ENCODE assay signal across 2 cellular contexts in genomic region chr15:47131450-47131849, GRCh38.
A peak's percentile ranks its signal among the peaks of the same experiment; 100 is the strongest.
DNase-seq lines count a peak whose midpoint lies in the region; ATAC-seq, FAIRE-seq and TF ChIP-seq lines count a peak whose summit lies in the region.
"Not testable (repeated sequence)": the region's sequence is repeated elsewhere in the genome, so short reads cannot be mapped to it uniquely, and the experiment has no call there.

No MANE protein-coding gene starts in this region.

- not testable (repeated sequence) for H3K79me2 ChIP-seq in K562 (ENCODE audit: control insufficient read depth, insufficient read depth, low read length); HepG2 (ENCODE audit: insufficient read depth, low read length)

- H3K9me3 ChIP-seq in K562 (replicated peaks; ENCODE audit: control insufficient read depth, insufficient read depth, low read depth, low read length): not testable (repeated sequence)
- peaks cover 71% of the 10 kb centered on the region for H3K9me3 ChIP-seq in HepG2 (ENCODE audit: low read length)

- ATAC-seq in K562, HepG2: not testable (repeated sequence)

- not testable (repeated sequence) for TF ChIP-seq CTCF in K562 (IDR thresholded peaks at IDR 0.05 in 2 of 3, conservative IDR thresholded peaks at IDR 0.05 in 1 of 3; ENCODE audit: insufficient read depth in 2 of 3, low read depth in 1 of 3, low read length in 3 of 3); HepG2 (CRISPR knock-in tag; IDR thresholded peaks at IDR 0.05)

- in situ Hi-C loops in K562 (cut with MboI); HepG2 (cut with HindIII; ENCODE audit: extremely low pct_ligation_motif_present, low pct_unique_long_range_greater_than_20kb): not testable (repeated sequence)

- not testable (repeated sequence) for BruUV-seq in K562 (replicated peaks; lab: Mats Ljungman, UMichigan); HepG2 (replicated peaks; lab: Mats Ljungman, UMichigan)

- H3K9me1 ChIP-seq in K562 (ENCODE audit: control insufficient read depth, insufficient read depth, low read length): not testable (repeated sequence)

- intact Hi-C loops in K562 (cut with micrococcal nuclease); HepG2 (cut with micrococcal nuclease; ENCODE audit: unreplicated experiment): not testable (repeated sequence)

- not testable (repeated sequence) for H3K4me2 ChIP-seq in K562 (ENCODE audit: insufficient read depth, low read length); HepG2 (ENCODE audit: low read depth, low read length)

- TF ChIP-seq POLR2A in K562 (conservative IDR thresholded peaks at IDR 0.05); HepG2 (IDR thresholded peaks at IDR 0.05; ENCODE audit: insufficient read depth in 1 of 2, low read depth in 2 of 2, low read length in 2 of 2): not testable (repeated sequence)

- H3K4me3 ChIP-seq in K562; HepG2 (replicated peaks in 1 of 3; ENCODE audit: insufficient read depth in 1 of 3, low read depth in 2 of 3, low read length in 3 of 3): not testable (repeated sequence)

- H3K27me3 ChIP-seq in K562 (ENCODE audit: control insufficient read depth in 2 of 2, insufficient read depth in 2 of 2, low read length in 2 of 2); HepG2 (ENCODE audit: control insufficient read depth in 1 of 2, insufficient read depth in 2 of 2, low read length in 2 of 2): not testable (repeated sequence)

- CTCF ChIA-PET in K562 (lab: Yijun Ruan, JAX; ENCODE audit: low intra/inter-chr PET ratio); HepG2 (lab: Yijun Ruan, JAX; ENCODE audit: low intra/inter-chr PET ratio, low total read pairs): not testable (repeated sequence)

- not testable (repeated sequence) for H3K36me3 ChIP-seq in K562 (ENCODE audit: control insufficient read depth, insufficient read depth, low read length); HepG2 (replicated peaks in 1 of 2; ENCODE audit: control insufficient read depth in 1 of 2, insufficient read depth in 2 of 2, low read length in 2 of 2)

- FAIRE-seq in K562 (lab: Jason Lieb, UNC); HepG2 (lab: Jason Lieb, UNC): not testable (repeated sequence)

- WGBS in K562 (ENCODE audit: insufficient coverage, low coverage, missing lambda C conversion rate): 0% methylated on average over 1 of the region's 7 CpGs
- WGBS in HepG2 (ENCODE audit: low lambda C conversion rate): 70% methylated on average over 7 of the region's 7 CpGs

- POLR2A ChIA-PET in K562 (lab: Yijun Ruan, JAX); HepG2 (lab: Yijun Ruan, JAX): not testable (repeated sequence)

- not testable (repeated sequence) for TF ChIP-seq EP300 in K562 (IDR thresholded peaks at IDR 0.05; ENCODE audit: low read length); HepG2 (IDR thresholded peaks at IDR 0.05; ENCODE audit: low read depth in 2 of 2, low read length in 2 of 2); HepG2 (CRISPR knock-in tag; IDR thresholded peaks at IDR 0.05; ENCODE audit: borderline replicate concordance)

- not testable (repeated sequence) for DNase-seq in K562 (ENCODE audit: extremely low read depth in 1 of 4, low spot score in 3 of 4); HepG2 (ENCODE audit: low spot score)

- H3K4me1 ChIP-seq in K562 (replicated peaks in 1 of 2; ENCODE audit: control insufficient read depth in 2 of 2, insufficient read depth in 2 of 2, low read length in 2 of 2); HepG2 (ENCODE audit: insufficient read depth, low read length): not testable (repeated sequence)

- TF ChIP-seq RAD21 in K562 (CRISPR knock-in tag; conservative IDR thresholded peaks at IDR 0.05 in 1 of 2, IDR thresholded peaks at IDR 0.05 in 1 of 2); HepG2 (CRISPR knock-in tag; IDR thresholded peaks at IDR 0.05): not testable (repeated sequence)

- H3K9ac ChIP-seq in K562 (ENCODE audit: insufficient read depth in 1 of 2, low read depth in 2 of 2, low read length in 2 of 2); HepG2 (ENCODE audit: insufficient read depth, low read depth, low read length): not testable (repeated sequence)

- not testable (repeated sequence) for H2AFZ ChIP-seq in K562 (ENCODE audit: low read depth, low read length); HepG2 (ENCODE audit: low read length)

- H3K27ac ChIP-seq in K562 (ENCODE audit: extremely low read depth, low read depth, low read length); HepG2 (ENCODE audit: extremely low read length, insufficient read depth, low read length): not testable (repeated sequence)

- H4K20me1 ChIP-seq in K562 (replicated peaks; ENCODE audit: control insufficient read depth, insufficient read depth, low read length); HepG2 (ENCODE audit: insufficient read depth, low read length): not testable (repeated sequence)

TF ChIP-seq in K562, 482 proteins besides CTCF, POLR2A, EP300 and RAD21:
- peak; percentile 80 for TF ChIP-seq HNRNPK (IDR thresholded peaks at IDR 0.05; ENCODE audit: low read depth, low read length, poor library complexity, severe bottlenecking)
- TF ChIP-seq PCBP1 (IDR thresholded peaks at IDR 0.05; ENCODE audit: low read depth, low read length, poor library complexity, severe bottlenecking): peak; percentile 65

TF ChIP-seq in HepG2, 621 proteins besides CTCF, POLR2A, EP300 and RAD21:
- TF ChIP-seq HNRNPK (IDR thresholded peaks at IDR 0.05; ENCODE audit: low read depth, low read length, poor library complexity, severe bottlenecking): peak; percentile 72
